ENCODE assay signal across 8 cellular contexts in genomic region chrX:47091149-47091775, GRCh38. TPM values are rescaled to one million over a fixed set of nuclear protein-coding genes. Genes with fewer than 3 reads are reported as not detected.
A peak's percentile ranks its signal among the peaks of the same experiment; 100 is the strongest.
DNase-seq lines count a peak whose midpoint lies in the region; ATAC-seq and TF ChIP-seq lines count a peak whose summit lies in the region.

No MANE protein-coding gene starts in this region.

- no peaks in the 10 kb centered on the region for H3K79me2 ChIP-seq in Karpas-422 (ENCODE audit: low read length)

- no peaks in the 10 kb centered on the region for H3K4me1 ChIP-seq in Karpas-422 (ENCODE audit: low read length)
- no peaks in the 10 kb centered on the region for H3K4me1 ChIP-seq in foreskin keratinocyte
- H3K4me1 ChIP-seq in upper lobe of left lung, result no peaks in the 10 kb centered on the region

- H3K4me1 Mint-ChIP-seq in stimulated activated memory B cell treated with anti-CD40 and anti-IgM and Interleukin-4, amounts not matched to agents 10 μg/mL and 1 μg/mL and 100 μg/mL, for 72 hours, result no peaks in the 10 kb centered on the region

- no peak for DNase-seq in activated naive CD4-positive, alpha-beta T cell treated with anti-CD3 and anti-CD28 coated beads, Interleukin-2, amount 50 U/mL, for 72 hours (ENCODE audit: low spot score in 2 of 2)
- no peak for DNase-seq in activated naive CD4-positive, alpha-beta T cell (lab: John Stamatoyannopoulos, UW)
- DNase-seq in Karpas-422 (no peak), cerebellar cortex (ENCODE audit: low spot score) (peak; percentile 11), occipital lobe (lab: John Stamatoyannopoulos, UW) (no peak), foreskin keratinocyte (no peak), upper lobe of left lung (no peak)

- no peak overlapping the region for H3K4me3 Mint-ChIP-seq in stimulated activated memory B cell treated with anti-CD40 and anti-IgM and Interleukin-4, amounts not matched to agents 10 μg/mL and 1 μg/mL and 100 μg/mL, for 72 hours

- no peak overlapping the region for H3K27ac Mint-ChIP-seq in activated naive CD4-positive, alpha-beta T cell treated with anti-CD3 and anti-CD28 coated beads, Interleukin-2, amount 50 U/mL, for 72 hours
- H3K27ac Mint-ChIP-seq in stimulated activated memory B cell treated with anti-CD40 and anti-IgM and Interleukin-4, amounts not matched to agents 10 μg/mL and 1 μg/mL and 100 μg/mL, for 72 hours, result peak overlapping the region; percentile 54

- no peak overlapping the region for H3K27ac ChIP-seq in Karpas-422 (ENCODE audit: low read length)
- no peak overlapping the region for H3K27ac ChIP-seq in foreskin keratinocyte
- no peak overlapping the region for H3K27ac ChIP-seq in upper lobe of left lung

- TF ChIP-seq CTCF in foreskin keratinocyte (conservative IDR thresholded peaks at IDR 0.05), result no peak
- TF ChIP-seq CTCF in upper lobe of left lung (IDR thresholded peaks at IDR 0.05), result no peak

- no peak overlapping the region for H3K9ac ChIP-seq in Karpas-422 (ENCODE audit: low read length)

- no peaks in the 10 kb centered on the region for H3K36me3 Mint-ChIP-seq in activated naive CD4-positive, alpha-beta T cell treated with anti-CD3 and anti-CD28 coated beads, Interleukin-2, amount 50 U/mL, for 72 hours
- no peaks in the 10 kb centered on the region for H3K36me3 Mint-ChIP-seq in stimulated activated memory B cell treated with anti-CD40 and anti-IgM and Interleukin-4, amounts not matched to agents 10 μg/mL and 1 μg/mL and 100 μg/mL, for 72 hours

- ATAC-seq in activated naive CD4-positive, alpha-beta T cell treated with anti-CD3 and anti-CD28 coated beads, Interleukin-2, amount 50 U/mL, for 72 hours, result peak; percentile 37 to 57
- no peak for ATAC-seq in stimulated activated memory B cell treated with anti-CD40 and anti-IgM and Interleukin-4, amounts not matched to agents 10 μg/mL and 1 μg/mL and 100 μg/mL, for 72 hours
- no peak for ATAC-seq in foreskin keratinocyte
- ATAC-seq in upper lobe of left lung (ENCODE audit: low FRiP score in 2 of 2), result no peak

- 0 out of 2 replicates have a peak overlapping the region, but pooled peaks have one; percentile 12 for H2AFZ ChIP-seq in Karpas-422 (ENCODE audit: low read length)

- H3K4me2 ChIP-seq in Karpas-422 (ENCODE audit: low read depth, low read length, poor library complexity, severe bottlenecking), result no peak overlapping the region

- H4K20me1 ChIP-seq in Karpas-422 (ENCODE audit: insufficient read depth, low read depth, low read length), result no peaks in the 10 kb centered on the region

- no peaks in the 10 kb centered on the region for H3K27me3 Mint-ChIP-seq in stimulated activated memory B cell treated with anti-CD40 and anti-IgM and Interleukin-4, amounts not matched to agents 10 μg/mL and 1 μg/mL and 100 μg/mL, for 72 hours

- TF ChIP-seq EP300 in upper lobe of left lung (IDR thresholded peaks at IDR 0.05), result no peak

- H3K9me3 Mint-ChIP-seq in activated naive CD4-positive, alpha-beta T cell treated with anti-CD3 and anti-CD28 coated beads, Interleukin-2, amount 50 U/mL, for 72 hours, result no peaks in the 10 kb centered on the region
- no peaks in the 10 kb centered on the region for H3K9me3 Mint-ChIP-seq in stimulated activated memory B cell treated with anti-CD40 and anti-IgM and Interleukin-4, amounts not matched to agents 10 μg/mL and 1 μg/mL and 100 μg/mL, for 72 hours

- H3K27me3 ChIP-seq in Karpas-422 (ENCODE audit: low read length) (no peaks in the 10 kb centered on the region), foreskin keratinocyte (no peaks in the 10 kb centered on the region), upper lobe of left lung (no peaks in the 10 kb centered on the region)

- 28 to 37% methylated on average over 4 of the region's 4 CpGs for WGBS in upper lobe of left lung, 2 donors

- H3K9me3 ChIP-seq in Karpas-422 (ENCODE audit: low read length) (no peaks in the 10 kb centered on the region), upper lobe of left lung (no peaks in the 10 kb centered on the region)

- TF ChIP-seq POLR2A in upper lobe of left lung (IDR thresholded peaks at IDR 0.05), result no peak

- H3K4me3 ChIP-seq in Karpas-422 (ENCODE audit: low read length), result no peak overlapping the region
- no peak overlapping the region for H3K4me3 ChIP-seq in upper lobe of left lung

- H3K36me3 ChIP-seq in Karpas-422 (ENCODE audit: insufficient read depth, low read length) (no peaks in the 10 kb centered on the region), upper lobe of left lung (no peaks in the 10 kb centered on the region)

- no peaks in the 10 kb centered on the region for H3K9me2 ChIP-seq in Karpas-422 (replicated peaks; ENCODE audit: insufficient read depth, low read length)

RNA-seq across cellular contexts. Expression of gene RGN, which starts 13.0 kb away (rescaled TPM):
- not detected for total RNA-seq in activated naive CD4-positive, alpha-beta T cell treated with anti-CD3 and anti-CD28 coated beads, Interleukin-2, amount 50 U/mL, for 72 hours
- total RNA-seq in Karpas-422 (2014; rRNA removed; shearing (Covaris generic); ENCODE audit: low replicate concordance), result not detected in 2 replicates
- total RNA-seq in occipital lobe (3.6 TPM), foreskin keratinocyte (0.07 TPM in 1 of 2 replicates, not detected in the other), upper lobe of left lung (10 to 100 TPM in 3 of 6 donors, 1 to 10 TPM in 3; 7.3 to 51.3 (median 9.6) TPM)
- polyA plus RNA-seq in foreskin keratinocyte, result 0.06 and 0.07 TPM in 2 replicates

RNA-seq across cellular contexts. Expression of gene NDUFB11, which starts 53.2 kb away (rescaled TPM):
- total RNA-seq in activated naive CD4-positive, alpha-beta T cell treated with anti-CD3 and anti-CD28 coated beads, Interleukin-2, amount 50 U/mL, for 72 hours, result 10 to 100 TPM; 89.5 to 91.9 TPM
- 122 and 154 TPM in 2 replicates for total RNA-seq in Karpas-422 (2014; rRNA removed; shearing (Covaris generic); ENCODE audit: low replicate concordance)
- total RNA-seq in occipital lobe (50.4 TPM), foreskin keratinocyte (84.7 and 94.3 TPM in 2 replicates), upper lobe of left lung (10 to 100 TPM; 41.9 to 77.5 (median 66.7) TPM)
- polyA plus RNA-seq in foreskin keratinocyte, result 124 and 134 TPM in 2 replicates

RNA-seq across cellular contexts. Expression of gene RBM10, which starts 53.8 kb away (rescaled TPM):
- total RNA-seq in activated naive CD4-positive, alpha-beta T cell treated with anti-CD3 and anti-CD28 coated beads, Interleukin-2, amount 50 U/mL, for 72 hours, result 10 to 100 TPM; 54.7 to 61.3 TPM
- total RNA-seq in Karpas-422 (2014; rRNA removed; shearing (Covaris generic); ENCODE audit: low replicate concordance), result 32.5 and 47.0 TPM in 2 replicates
- total RNA-seq in occipital lobe, result 38.7 TPM
- total RNA-seq in foreskin keratinocyte, result 47.4 and 51.4 TPM in 2 replicates
- 31.8 and 34.3 TPM in 2 replicates for polyA plus RNA-seq in foreskin keratinocyte
- 10 to 100 TPM; 29.2 to 59.7 (median 32.5) TPM for total RNA-seq in upper lobe of left lung

Comparison
In these comparisons a context has a peak if more than half of its experiments do, and no peak if none do; other contexts are left out.
1. ATAC-seq: peak in activated naive CD4-positive, alpha-beta T cell treated with anti-CD3 and anti-CD28 coated beads, Interleukin-2, amount 50 U/mL, for 72 hours (2 of 2); none in stimulated activated memory B cell treated with anti-CD40 and anti-IgM and Interleukin-4, amounts not matched to agents 10 μg/mL and 1 μg/mL and 100 μg/mL, for 72 hours (single experiment), foreskin keratinocyte (single experiment) and upper lobe of left lung (0 of 2).